ENCODE assay signal across 15 cellular contexts in genomic region chr12:107522692-107523477, GRCh38.
DNase-seq lines count a peak whose midpoint lies in the region; ATAC-seq and TF ChIP-seq lines count a peak whose summit lies in the region.
"Had no signal": no experiment of that assay in that cellular context is flagged by ENCODE, and none has a peak within 500 bp of the region (broad histone marks: within the 10 kb centered on the region; RNA-seq: fewer than 3 reads in every experiment).

No MANE protein-coding gene starts in this region.

- intact Hi-C loops in spleen (cut with DNase I; ENCODE audit: low total_unique reads), result no loop called here

- H3K4me3 ChIP-seq in BE2C (ENCODE audit: low read depth, low read length) (no peak overlapping the region), GM12875 (ENCODE audit: low read depth, low read length) (no peak overlapping the region), spleen (no peak overlapping the region)
- H3K4me3 ChIP-seq: mucosa of descending colon, thoracic aorta had no signal

- H3K27ac ChIP-seq in spleen, result no peak overlapping the region
- H3K27ac ChIP-seq: KMS-11, thoracic aorta had no signal

- WGBS in spleen, 5 donors, result 65 to 100% (median 80%) methylated on average over 3 of the region's 3 CpGs

- H3K27me3 ChIP-seq in BE2C (no peaks in the 10 kb centered on the region; the same call in 1 of the 2 replicates), spleen (replicated peaks in 1 of 7) (no peaks in the 10 kb centered on the region)

- H3K4me1 ChIP-seq in BE2C, result peaks cover 9% of the 10 kb centered on the region; the same call in 1 of the 2 replicates
- no peaks in the 10 kb centered on the region for H3K4me1 ChIP-seq in spleen
- H3K4me1 ChIP-seq: Caco-2 had no signal

- no peak for TF ChIP-seq POLR2A in spleen (IDR thresholded peaks at IDR 0.05)

- in situ Hi-C loops in SK-MEL-5 (cut with HindIII; ENCODE audit: low pct_unique_long_range_greater_than_20kb, low sequenced_read_pairs), result loop anchor here (10.0 kb wide), 1 partner anchor 68 kb away; no protein-coding TSS in a partner anchor

- DNase-seq in BE2C (peak; percentile 22), SK-MEL-5 (ENCODE audit: low read depth, low spot score) (peak; percentile 67), iPS DF 4.7 (ENCODE audit: extremely low read depth, low spot score) (peak; percentile 56), spleen (no peak), OCI-M1 (lab: John Stamatoyannopoulos, UW) (no peak)
- DNase-seq: activated CD4-positive, alpha-beta memory T cell treated with anti-CD3 and anti-CD28 coated beads, Interleukin-2, amount 10 ng/mL, durations not matched to agents 7 days and 5 days; activated naive CD4-positive, alpha-beta T cell treated with anti-CD3 and anti-CD28 coated beads, Interleukin-2, amount 50 U/mL, for 16 hours; Caco-2; mucosa of descending colon; retina had no signal

- TF ChIP-seq CTCF in BE2C (IDR thresholded peaks at IDR 0.05; ENCODE audit: low read depth, low read length) (peak; percentile 51), GM12875 (IDR thresholded peaks at IDR 0.05; ENCODE audit: borderline replicate concordance, insufficient read depth, low read depth, low read length) (peak; percentile 20; the same call in 1 of the 2 replicates), spleen (IDR thresholded peaks at IDR 0.05 in 8 of 11, conservative IDR thresholded peaks at IDR 0.05 in 3 of 11) (no peak)

- H3K36me3 ChIP-seq in BE2C (no peaks in the 10 kb centered on the region), spleen (no peaks in the 10 kb centered on the region)
- H3K36me3 ChIP-seq: thoracic aorta had no signal

- ATAC-seq in GM18517 (IDR thresholded peaks at IDR 0.05; ENCODE audit: unreplicated experiment) (no peak), HG03354 (IDR thresholded peaks at IDR 0.05; ENCODE audit: poor library complexity, severe bottlenecking, unreplicated experiment) (no peak)
- ATAC-seq: mucosa of descending colon had no signal

- no peaks in the 10 kb centered on the region for H3K9me3 ChIP-seq in BE2C
- H3K9me3 ChIP-seq in spleen, result peaks cover 0 to 11% (median 7%) of the 10 kb centered on the region in 8 donors
- H3K9me3 ChIP-seq: Caco-2, mucosa of descending colon, thoracic aorta had no signal

Comparison
In these comparisons a context has a peak if more than half of its experiments do, and no peak if none do; other contexts are left out.
1. DNase-seq: peak in BE2C (single experiment), SK-MEL-5 (single experiment) and iPS DF 4.7 (single experiment); none in spleen (single experiment) and OCI-M1 (single experiment).
2. CTCF ChIP-seq: peak in BE2C (single experiment) and GM12875 (single experiment); none in spleen (0 of 11).